8 cellular contexts compared by ENCODE assay signal in the genomic region with DNA sequence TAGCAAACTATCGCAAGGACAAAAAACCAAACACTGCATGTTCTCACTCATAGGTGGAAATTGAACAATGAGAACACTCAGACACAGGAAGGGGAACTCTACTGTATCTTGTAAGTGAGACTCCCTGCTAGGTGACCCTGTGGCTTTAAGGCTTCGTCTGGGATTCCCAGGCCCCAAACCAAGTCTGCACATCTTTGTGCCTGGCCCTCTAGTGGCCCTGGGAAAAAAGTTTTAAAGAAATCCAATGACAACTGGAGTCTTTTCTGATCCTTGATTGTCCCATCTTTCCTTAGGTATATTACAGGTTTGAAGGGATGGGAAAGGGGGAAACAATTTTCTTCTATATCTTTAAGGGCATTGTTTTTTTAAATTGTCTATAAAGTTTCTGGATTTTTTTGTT. TPM values are rescaled to one million over a fixed set of nuclear protein-coding genes. Genes with fewer than 3 reads are reported as not detected.
A peak's percentile ranks its signal among the peaks of the same experiment; 100 is the strongest.
DNase-seq lines count a peak whose midpoint lies in the region; ATAC-seq and TF ChIP-seq lines count a peak whose summit lies in the region.
"Had no signal": no experiment of that assay in that cellular context is flagged by ENCODE, and none has a peak within 500 bp of the region (broad histone marks: within the 10 kb centered on the region; RNA-seq: fewer than 3 reads in every experiment).

No MANE protein-coding gene starts in this region.

- H3K9me2 ChIP-seq in Karpas-422 (replicated peaks; ENCODE audit: insufficient read depth, low read length) = no peaks in the 10 kb centered on the region

- H3K9ac ChIP-seq in Karpas-422 (ENCODE audit: low read length) = no peak overlapping the region

- in situ Hi-C loops in T47D (cut with HindIII; ENCODE audit: low pct_unique_long_range_greater_than_20kb, low sequenced_read_pairs) = no loop called here

- no peak overlapping the region for H3K4me3 ChIP-seq in Karpas-422 (ENCODE audit: low read length)
- H3K4me3 ChIP-seq in osteoblast (ENCODE audit: insufficient read depth, low read length) = no peak overlapping the region

- DNase-seq in GM10266 (ENCODE audit: extremely low spot score) = peak; percentile 16
- peak; percentile 50 for DNase-seq in Karpas-422
- peak; percentile 37 to 75 for DNase-seq in T47D (ENCODE audit: low read depth in 1 of 2, low spot score in 1 of 2)
- no peak for DNase-seq in osteoblast (ENCODE audit: insufficient read length, low spot score, missing footprints)
- no peak for DNase-seq in mesenteric fat pad (ENCODE audit: low spot score)
- no peak for DNase-seq in epidermal melanocyte (ENCODE audit: insufficient read length, low spot score)
- DNase-seq: naive B cell had no signal

- no peak for ATAC-seq in GM19328 (IDR thresholded peaks at IDR 0.05; ENCODE audit: unreplicated experiment)

- no peak overlapping the region for H3K27ac ChIP-seq in Karpas-422 (ENCODE audit: low read length)
- no peak overlapping the region for H3K27ac ChIP-seq in osteoblast (ENCODE audit: low read depth, low read length)

- H2AFZ ChIP-seq in Karpas-422 (ENCODE audit: low read length) = no peak overlapping the region
- H2AFZ ChIP-seq in osteoblast (ENCODE audit: low read length) = no peak overlapping the region

- H3K79me2 ChIP-seq in Karpas-422 (ENCODE audit: low read length) (no peaks in the 10 kb centered on the region), osteoblast (ENCODE audit: insufficient read depth, low read length) (no peaks in the 10 kb centered on the region)

- peak; percentile 43 for TF ChIP-seq CTCF in GM10266 (IDR thresholded peaks at IDR 0.05; ENCODE audit: control insufficient read depth, insufficient read depth, low read depth, missing control alignments)
- TF ChIP-seq CTCF in osteoblast (IDR thresholded peaks at IDR 0.05; ENCODE audit: extremely low read depth, low read depth, low read length) = peak; percentile 56

- H4K20me1 ChIP-seq in Karpas-422 (ENCODE audit: insufficient read depth, low read depth, low read length) (no peaks in the 10 kb centered on the region), osteoblast (ENCODE audit: insufficient read depth, low read length) (no peaks in the 10 kb centered on the region)

- no peaks in the 10 kb centered on the region for H3K9me3 ChIP-seq in Karpas-422 (ENCODE audit: low read length)
- H3K9me3 ChIP-seq in osteoblast (ENCODE audit: low read depth, low read length) = no peaks in the 10 kb centered on the region

- H3K36me3 ChIP-seq in Karpas-422 (ENCODE audit: insufficient read depth, low read length) (no peaks in the 10 kb centered on the region), osteoblast (ENCODE audit: insufficient read depth, low read length) (no peaks in the 10 kb centered on the region)

- H3K27me3 ChIP-seq in Karpas-422 (ENCODE audit: low read length) (no peaks in the 10 kb centered on the region), osteoblast (ENCODE audit: insufficient read depth, low read length) (no peaks in the 10 kb centered on the region)

- H3K4me1 ChIP-seq in Karpas-422 (ENCODE audit: low read length) (no peaks in the 10 kb centered on the region), osteoblast (ENCODE audit: insufficient read depth, low read length) (peaks cover 32% of the 10 kb centered on the region)

- H3K4me2 ChIP-seq in Karpas-422 (ENCODE audit: low read depth, low read length, poor library complexity, severe bottlenecking) (no peak overlapping the region), osteoblast (ENCODE audit: insufficient read depth, low read length) (no peak overlapping the region)

RNA-seq across cellular contexts. Expression of gene LIPM, which starts 10.6 kb away (rescaled TPM):
- total RNA-seq in Karpas-422 (2014; rRNA removed; shearing (Covaris generic); ENCODE audit: low replicate concordance) = not detected in 2 replicates
- total RNA-seq in osteoblast (not detected in 2 replicates), mesenteric fat pad (not detected)

RNA-seq across cellular contexts. Expression of gene LIPN, which starts 32.1 kb away (rescaled TPM):
- not detected in 2 replicates for total RNA-seq in Karpas-422 (2014; rRNA removed; shearing (Covaris generic); ENCODE audit: low replicate concordance)
- total RNA-seq in osteoblast = not detected in 2 replicates
- 0.74 TPM for total RNA-seq in mesenteric fat pad

RNA-seq across cellular contexts. Expression of gene ANKRD22, which starts 59.7 kb away (rescaled TPM):
- total RNA-seq in Karpas-422 (2014; rRNA removed; shearing (Covaris generic); ENCODE audit: low replicate concordance) = not detected in 2 replicates
- total RNA-seq in osteoblast = under 0.01 TPM in 2 replicates
- total RNA-seq in mesenteric fat pad = 0.80 TPM

Comparison
In these comparisons a context has a peak if more than half of its experiments do, and no peak if none do; other contexts are left out.
1. DNase-seq: peak in GM10266 (single experiment), Karpas-422 (single experiment) and T47D (2 of 2); none in osteoblast (single experiment), mesenteric fat pad (single experiment) and epidermal melanocyte (single experiment).